ENCODE assay signal across 8 cellular contexts in the genomic region with DNA sequence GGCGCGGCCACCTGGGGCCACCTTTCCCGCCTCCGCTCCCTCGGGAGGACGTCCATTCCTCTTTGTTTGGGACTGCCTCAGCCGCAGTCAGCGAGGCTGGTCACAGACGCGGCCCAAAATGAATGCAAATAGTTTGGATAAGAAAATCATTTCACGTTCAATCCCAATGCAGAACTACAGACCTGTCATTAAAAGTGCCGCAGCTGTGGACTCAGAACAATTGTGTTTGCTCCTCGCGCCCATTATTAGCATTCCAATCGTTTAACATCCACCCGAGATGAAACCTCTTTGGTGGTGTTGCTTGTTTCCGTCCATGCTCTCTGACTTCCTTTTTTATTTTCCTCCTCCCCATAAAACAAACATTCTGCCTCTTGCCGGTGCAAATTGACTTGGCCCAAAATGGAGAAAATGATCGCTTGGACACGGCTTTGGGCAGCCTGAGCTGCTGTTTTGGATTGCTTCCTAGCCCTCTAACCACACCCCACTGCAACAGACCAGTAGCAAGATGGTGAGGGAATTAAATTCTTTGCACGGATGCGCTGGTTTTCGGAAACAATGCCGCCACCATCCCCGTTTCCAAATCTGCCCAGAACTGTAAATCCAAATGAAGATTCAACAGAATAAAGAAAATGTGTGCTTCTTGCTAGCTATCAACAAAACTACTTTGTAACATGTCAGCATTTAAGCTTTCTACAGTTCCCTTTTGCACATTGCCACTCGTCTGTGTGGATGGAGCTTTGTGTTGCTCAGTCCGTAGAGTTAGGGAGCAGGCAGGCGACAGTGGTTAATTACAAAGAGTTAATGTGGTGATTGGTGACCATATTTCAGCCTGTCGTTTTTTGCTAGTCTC. TPM values are rescaled to one million over a fixed set of nuclear protein-coding genes. Genes with fewer than 3 reads are reported as not detected.
DNase-seq lines count a peak whose midpoint lies in the region; ATAC-seq and TF ChIP-seq lines count a peak whose summit lies in the region.

No MANE protein-coding gene starts in this region.

- H3K36me3 ChIP-seq in PC-9 (ENCODE audit: low read depth) (0 out of 2 replicates have a peak, but pooled peaks cover 8% of the 10 kb centered on the region), skeletal muscle satellite cell (ENCODE audit: insufficient read depth, low read length) (peaks cover under 1% of the 10 kb centered on the region)

- CTCF ChIA-PET in PC-9 (lab: Charles Lee): no interaction called here

- no peaks in the 10 kb centered on the region for H3K27me3 ChIP-seq in PC-9 (ENCODE audit: insufficient read depth, low read depth)
- H3K27me3 ChIP-seq in skeletal muscle satellite cell (ENCODE audit: control insufficient read depth, insufficient read depth, low read length): no peaks in the 10 kb centered on the region

- no peaks in the 10 kb centered on the region for H4K20me1 ChIP-seq in PC-9 (ENCODE audit: insufficient read depth)

- H3K27ac Mint-ChIP-seq in immature natural killer cell: peak overlapping the region in 5 of 6 donors; percentile 16 to 72 (median 47)

- peaks cover 21% of the 10 kb centered on the region; the same call in 1 of the 2 replicates for H3F3A ChIP-seq in PC-9 (ENCODE audit: insufficient read depth, low read depth)

- POLR2A ChIA-PET in PC-9 (lab: Charles Lee; ENCODE audit: unreplicated experiment): interaction anchor here (0.5 to 0.6 kb wide), 2 partner anchors 97 to 1072 kb away, joined by 4 to 5 read pairs; no protein-coding TSS in a partner anchor

- H3K4me1 ChIP-seq in PC-9 (replicated peaks; ENCODE audit: insufficient read depth): peaks cover 28% of the 10 kb centered on the region
- H3K4me1 ChIP-seq in skeletal muscle satellite cell (ENCODE audit: control insufficient read depth, insufficient read depth, low read length): peaks cover 21% of the 10 kb centered on the region

- DNase-seq in NCI-H2081 (lab: John Stamatoyannopoulos, UW) (peak; percentile 35 to 65), NCI-H2081 treated with DMSO at 0.1 percent for 48 hours (lab: John Stamatoyannopoulos, UW) (no peak), HPDE6-E6E7 (ENCODE audit: extremely low spot score) (peak; percentile 20), PC-9 (peak; percentile 10 to 45), cardiac fibroblast (ENCODE audit: low read depth in 2 of 2) (peak; percentile 75 to 80), immature natural killer cell (peak in 1 of 3 donors; percentile 5)

- no peak for TF ChIP-seq CTCF in PC-9 (conservative IDR thresholded peaks at IDR 0.05)
- TF ChIP-seq CTCF in cardiac fibroblast (IDR thresholded peaks at IDR 0.05; ENCODE audit: low read depth, low read length): no peak

- H3K79me2 ChIP-seq in PC-9 (ENCODE audit: low read depth): peaks cover 50% of the 10 kb centered on the region

- no peak for ATAC-seq in HG03139 (IDR thresholded peaks at IDR 0.05; ENCODE audit: unreplicated experiment)

- peak overlapping the region; percentile 90 for H2AFZ ChIP-seq in PC-9

- H3K27ac ChIP-seq in PC-9: peak overlapping the region; percentile 48

- no peaks in the 10 kb centered on the region for H3K36me3 Mint-ChIP-seq in immature natural killer cell

- BruUV-seq in PC-9 (replicated peaks; lab: Mats Ljungman, UMichigan): TSS peak; percentile 81

- H3K27me3 Mint-ChIP-seq in immature natural killer cell (ENCODE audit: low read depth in 3 of 3): peaks cover 2 to 8% (median 5%) of the 10 kb centered on the region in 3 donors

- intact Hi-C loops in PC-9 (cut with micrococcal nuclease; ENCODE audit: unreplicated experiment): loop anchor here (5.0 kb wide), 2 partner anchors 90 to 205 kb away; a partner anchor contains a TSS

- H3K4me2 ChIP-seq in PC-9 (peak overlapping the region; percentile 90), skeletal muscle satellite cell (ENCODE audit: low read length) (peak overlapping the region; percentile 94)

- H3K4me3 Mint-ChIP-seq in immature natural killer cell: peak overlapping the region; percentile 84 to 96 (median 87)

- peak overlapping the region; percentile 61 for H3K4me3 ChIP-seq in PC-9
- peak overlapping the region; percentile 75 to 96 for H3K4me3 ChIP-seq in cardiac fibroblast (replicated peaks in 1 of 2; ENCODE audit: low read depth in 2 of 2, low read length in 2 of 2)
- peak overlapping the region; percentile 97 for H3K4me3 ChIP-seq in skeletal muscle satellite cell (ENCODE audit: low read length)

- peak overlapping the region; percentile 87 for H3K9ac ChIP-seq in skeletal muscle satellite cell (ENCODE audit: low read depth, low read length)

- H3K9me3 ChIP-seq in PC-9 (ENCODE audit: insufficient read depth, low read depth) (no peaks in the 10 kb centered on the region), skeletal muscle satellite cell (replicated peaks; ENCODE audit: low read length) (no peaks in the 10 kb centered on the region)

- H3K9me2 ChIP-seq in PC-9 (ENCODE audit: insufficient read depth): no peaks in the 10 kb centered on the region

- no peaks in the 10 kb centered on the region for H3K9me3 Mint-ChIP-seq in immature natural killer cell

- peaks cover 21 to 37% of the 10 kb centered on the region in 2 donors for H3K4me1 Mint-ChIP-seq in immature natural killer cell

RNA-seq across cellular contexts. Expression of a gene that starts 0.8 kb away (rescaled TPM):
- total RNA-seq in PC-9 (2021): 56.7 and 74.7 TPM in 2 replicates
- polyA plus RNA-seq in immature natural killer cell: 1 to 10 TPM in 2 of 3 donors, under 1 TPM in 1; 0.76 to 1.2 (median 1.2) TPM
- total RNA-seq in skeletal muscle satellite cell (2012; rRNA removed): 43.0 and 50.7 TPM in 2 replicates

RNA-seq across cellular contexts. Expression of a gene that starts 0.9 kb away (rescaled TPM):
- 8.8 and 9.8 TPM in 2 replicates for total RNA-seq in PC-9 (2021)
- polyA plus RNA-seq in immature natural killer cell: 1 to 10 TPM; 1.7 to 2.8 (median 2.4) TPM
- 18.8 and 20.3 TPM in 2 replicates for total RNA-seq in skeletal muscle satellite cell (2012; rRNA removed)
